ENCODE assay signal across 21 cellular contexts in the genomic region with DNA sequence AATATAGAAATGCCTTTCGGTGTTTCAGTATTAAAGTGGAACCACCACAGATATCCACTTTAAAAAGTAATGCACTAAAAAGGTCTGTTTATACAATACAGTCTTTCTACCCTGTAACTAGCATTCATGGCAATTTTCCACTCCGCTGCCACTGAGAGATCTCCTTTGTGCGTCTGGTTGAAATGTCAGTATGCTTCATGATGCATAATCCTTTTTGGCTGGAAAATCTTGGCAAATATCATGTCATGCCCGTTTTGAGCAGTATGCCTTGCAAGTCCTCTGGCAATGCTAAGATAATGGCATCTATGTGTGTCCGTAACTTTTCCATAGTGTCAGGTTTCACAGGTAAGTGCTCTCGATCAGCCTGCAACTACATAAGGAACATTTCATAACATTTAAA. TPM values are rescaled to one million over a fixed set of nuclear protein-coding genes. Genes with fewer than 3 reads are reported as not detected.
DNase-seq lines count a peak whose midpoint lies in the region; ATAC-seq lines count a peak whose summit lies in the region.
"Had no signal": no experiment of that assay in that cellular context is flagged by ENCODE, and none has a peak within 500 bp of the region (broad histone marks: within the 10 kb centered on the region; RNA-seq: fewer than 3 reads in every experiment).

No MANE protein-coding gene starts in this region.

- no peaks in the 10 kb centered on the region for H3K27me3 ChIP-seq in skeletal muscle tissue (ENCODE audit: control insufficient read depth in 3 of 3, insufficient read depth in 3 of 3, low read length in 3 of 3)
- H3K27me3 ChIP-seq: SJCRH30, stomach had no signal

- H3K9me3 Mint-ChIP-seq in naive thymus-derived CD8-positive, alpha-beta T cell = no peaks in the 10 kb centered on the region
- H3K9me3 Mint-ChIP-seq: activated CD4-positive, alpha-beta memory T cell treated with anti-CD3 and anti-CD28 coated beads for 36 hours; activated naive CD4-positive, alpha-beta T cell treated with anti-CD3 and anti-CD28 coated beads, Interleukin-2, amount 50 U/mL, for 24 hours; activated T-cell treated with anti-CD3 and anti-CD28 coated beads, Interleukin-2, amount 50 U/mL, for 24 hours had no signal

- no peak overlapping the region for H3K27ac Mint-ChIP-seq in naive thymus-derived CD8-positive, alpha-beta T cell
- H3K27ac Mint-ChIP-seq: activated CD4-positive, alpha-beta memory T cell treated with anti-CD3 and anti-CD28 coated beads for 36 hours; activated naive CD4-positive, alpha-beta T cell treated with anti-CD3 and anti-CD28 coated beads, Interleukin-2, amount 50 U/mL, for 24 hours; activated T-cell treated with anti-CD3 and anti-CD28 coated beads, Interleukin-2, amount 50 U/mL, for 24 hours had no signal

- POLR2A ChIA-PET in naive thymus-derived CD8-positive, alpha-beta T cell (lab: Charles Lee) = no interaction called here

- H3K36me3 Mint-ChIP-seq in naive thymus-derived CD8-positive, alpha-beta T cell = peaks cover 5 to 87% (median 27%) of the 10 kb centered on the region in 3 donors

- H3K4me3 ChIP-seq in skeletal muscle tissue (ENCODE audit: low read length in 3 of 3) = peak overlapping the region in 1 of 3 donors; percentile 31
- H3K4me3 ChIP-seq: coronary artery, SJCRH30, stomach had no signal

- no peaks in the 10 kb centered on the region for H3K27me3 Mint-ChIP-seq in naive thymus-derived CD8-positive, alpha-beta T cell
- H3K27me3 Mint-ChIP-seq: activated CD4-positive, alpha-beta memory T cell treated with anti-CD3 and anti-CD28 coated beads for 36 hours; activated naive CD4-positive, alpha-beta T cell treated with anti-CD3 and anti-CD28 coated beads, Interleukin-2, amount 50 U/mL, for 24 hours; activated T-cell treated with anti-CD3 and anti-CD28 coated beads, Interleukin-2, amount 50 U/mL, for 24 hours had no signal

- H3K9ac ChIP-seq in skeletal muscle tissue (ENCODE audit: low read depth in 1 of 3, low read length in 3 of 3) = peak overlapping the region in 2 of 3 donors; percentile 18 to 21

- peaks cover 0 to 5% (median 0%) of the 10 kb centered on the region in 3 donors for H3K4me1 ChIP-seq in skeletal muscle tissue (ENCODE audit: control insufficient read depth in 3 of 3, insufficient read depth in 3 of 3, low read length in 3 of 3)
- H3K4me1 ChIP-seq: SJCRH30, stomach had no signal

- H3K27ac ChIP-seq in skeletal muscle tissue (ENCODE audit: low read depth, low read length) = no peak overlapping the region
- H3K27ac ChIP-seq: coronary artery, SJCRH30, stomach, WERI-Rb-1 had no signal

- ATAC-seq in naive thymus-derived CD8-positive, alpha-beta T cell = no peak
- ATAC-seq: left lobe of liver had no signal

- DNase-seq in NCI-H1105 (lab: John Stamatoyannopoulos, UW) = peak; percentile 44
- peak; percentile 30 for DNase-seq in NCI-H2227 treated with DMSO at 0.1 percent for 48 hours (lab: John Stamatoyannopoulos, UW)
- peak; percentile 95 for DNase-seq in foreskin melanocyte
- no peak for DNase-seq in NCI-H345 (lab: John Stamatoyannopoulos, UW)
- no peak for DNase-seq in GM03348 (ENCODE audit: low spot score)
- no peak for DNase-seq in naive thymus-derived CD8-positive, alpha-beta T cell
- DNase-seq: activated CD4-positive, alpha-beta memory T cell treated with anti-CD3 and anti-CD28 coated beads for 36 hours; activated T-cell treated with anti-CD3 and anti-CD28 coated beads, Interleukin-2, amount 50 U/mL, for 24 hours; COR-L47; foreskin fibroblast; HCEC 1CT; NCI-H526; OCI-M1; SJCRH30; stomach; T-helper 2 cell; WERI-Rb-1 had no signal

- peaks cover 5 to 44% (median 40%) of the 10 kb centered on the region in 3 donors for H3K36me3 ChIP-seq in skeletal muscle tissue (ENCODE audit: control insufficient read depth in 3 of 3, insufficient read depth in 3 of 3, low read length in 3 of 3)

- H3K4me3 Mint-ChIP-seq in naive thymus-derived CD8-positive, alpha-beta T cell = no peak overlapping the region
- H3K4me3 Mint-ChIP-seq: activated CD4-positive, alpha-beta memory T cell treated with anti-CD3 and anti-CD28 coated beads for 36 hours; activated naive CD4-positive, alpha-beta T cell treated with anti-CD3 and anti-CD28 coated beads, Interleukin-2, amount 50 U/mL, for 24 hours; activated T-cell treated with anti-CD3 and anti-CD28 coated beads, Interleukin-2, amount 50 U/mL, for 24 hours had no signal

- no peaks in the 10 kb centered on the region for H3K9me3 ChIP-seq in skeletal muscle tissue (ENCODE audit: control insufficient read depth in 3 of 3, low read length in 3 of 3)
- H3K9me3 ChIP-seq: SJCRH30, stomach had no signal

- H3K4me1 Mint-ChIP-seq in naive thymus-derived CD8-positive, alpha-beta T cell = no peaks in the 10 kb centered on the region
- H3K4me1 Mint-ChIP-seq: activated naive CD4-positive, alpha-beta T cell treated with anti-CD3 and anti-CD28 coated beads, Interleukin-2, amount 50 U/mL, for 24 hours had no signal

RNA-seq across cellular contexts. Expression of a gene that starts 30.8 kb away (rescaled TPM):
- total RNA-seq in skeletal muscle tissue = 117 TPM
- 10 to 100 TPM; 43.6 to 52.0 TPM for total RNA-seq in naive thymus-derived CD8-positive, alpha-beta T cell
- polyA plus RNA-seq in naive thymus-derived CD8-positive, alpha-beta T cell = 100 to 1,000 TPM; 112 to 116 (median 115) TPM

Comparison
In these comparisons a context has a peak if more than half of its experiments do, and no peak if none do; other contexts are left out.
1. DNase-seq: peak in NCI-H1105 (single experiment), NCI-H2227 treated with DMSO at 0.1 percent for 48 hours (single experiment) and foreskin melanocyte (single experiment); none in NCI-H345 (single experiment), GM03348 (single experiment) and naive thymus-derived CD8-positive, alpha-beta T cell (0 of 10).